ENCODE assay signal across 8 cellular contexts in the genomic region with DNA sequence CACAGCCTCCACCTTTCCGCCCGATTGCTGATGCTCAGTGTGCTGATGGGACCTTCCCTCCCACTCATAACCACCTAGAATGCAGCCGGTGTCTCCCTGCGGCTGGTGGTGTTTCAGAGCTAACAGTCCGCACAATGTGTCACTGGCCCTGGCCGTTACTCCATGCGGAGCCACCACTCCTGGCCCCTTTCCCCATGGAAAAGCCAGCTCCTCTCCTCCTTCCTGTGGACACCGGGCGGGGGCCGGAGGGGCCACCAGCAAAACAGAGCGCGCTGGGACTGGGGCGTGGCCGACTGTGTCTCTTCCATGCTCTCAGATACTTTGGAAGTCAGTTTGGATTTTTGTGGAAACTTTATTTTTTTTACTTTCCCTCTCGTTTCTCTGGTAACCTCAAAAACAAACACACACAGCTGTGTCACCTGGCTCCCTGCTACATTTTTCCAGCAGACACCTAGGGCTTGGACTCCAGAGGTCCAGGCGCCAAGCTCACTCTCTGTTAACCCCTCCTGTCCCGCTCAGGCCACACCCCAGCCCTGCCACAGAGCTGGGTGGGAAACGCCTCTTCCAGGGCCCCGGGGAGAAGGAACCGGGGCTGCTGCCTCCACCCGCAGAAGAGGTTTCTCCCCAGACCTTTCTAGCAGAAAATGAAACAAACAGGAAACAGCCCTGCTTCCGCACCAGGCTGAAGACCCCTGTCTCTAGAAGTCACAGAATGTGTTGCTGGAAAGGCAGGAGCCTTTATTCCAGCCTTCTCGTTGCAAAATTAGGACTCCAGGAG. TPM values are rescaled to one million over a fixed set of nuclear protein-coding genes. Genes with fewer than 3 reads are reported as not detected.
A peak's percentile ranks its signal among the peaks of the same experiment; 100 is the strongest.
DNase-seq lines count a peak whose midpoint lies in the region; ATAC-seq and TF ChIP-seq lines count a peak whose summit lies in the region.

No MANE protein-coding gene starts in this region.

- peaks cover 18% of the 10 kb centered on the region for H3K9me3 ChIP-seq in DND-41 (ENCODE audit: insufficient read depth, low read length, severe bottlenecking)

- H3K4me2 ChIP-seq in DND-41 (ENCODE audit: insufficient read depth, low read length): no peak overlapping the region

- H3K4me1 Mint-ChIP-seq in WTC11 (peaks cover 23% of the 10 kb centered on the region), immature natural killer cell (no peaks in the 10 kb centered on the region)

- H3K36me3 ChIP-seq in DND-41 (ENCODE audit: insufficient read depth, low read length): no peaks in the 10 kb centered on the region

- no peaks in the 10 kb centered on the region; the same call in 1 of the 2 replicates for H4K20me1 ChIP-seq in DND-41 (ENCODE audit: insufficient read depth, low read length)

- no peak overlapping the region for H3K4me3 Mint-ChIP-seq in WTC11
- no peak overlapping the region for H3K4me3 Mint-ChIP-seq in immature natural killer cell

- peaks cover 15% of the 10 kb centered on the region for H3K27me3 ChIP-seq in DND-41 (ENCODE audit: insufficient read depth, low read length, poor library complexity)

- peak; percentile 18 for DNase-seq in DND-41
- no peak for DNase-seq in WTC11 (ENCODE audit: low spot score)
- peak; percentile 85 for DNase-seq in Right ventricle myocardium inferior (ENCODE audit: missing footprints)
- DNase-seq in posterior vena cava (ENCODE audit: low spot score): peak; percentile 93
- DNase-seq in RPMI8226: no peak
- DNase-seq in NCI-H510A treated with DMSO at 0.1 percent for 48 hours (lab: John Stamatoyannopoulos, UW): no peak
- DNase-seq in immature natural killer cell: no peak
- DNase-seq in NCI-H1417 treated with DMSO at 0.1 percent for 48 hours (lab: John Stamatoyannopoulos, UW): no peak

- H3K27me3 Mint-ChIP-seq in WTC11 (ENCODE audit: low read depth) (peaks cover 6% of the 10 kb centered on the region), immature natural killer cell (ENCODE audit: low read depth in 3 of 3) (peaks cover 0 to 6% (median 0%) of the 10 kb centered on the region in 3 donors)

- H3K27ac Mint-ChIP-seq in WTC11 (peak overlapping the region; percentile 42; the same call in 1 of the 2 replicates), immature natural killer cell (no peak overlapping the region)

- H3K9me3 Mint-ChIP-seq in WTC11 (peaks cover 46% of the 10 kb centered on the region), immature natural killer cell (peaks cover 0 to 9% (median 0%) of the 10 kb centered on the region in 6 donors)

- peak; percentile 72; the same call in 2 of the 3 replicates for ATAC-seq in DND-41 (ENCODE audit: insufficient read depth, low read depth)
- ATAC-seq in WTC11: peak; percentile 38
- ATAC-seq in Right ventricle myocardium inferior: peak; percentile 43

- CTCF ChIA-PET in WTC11 (lab: Charles Lee): interaction anchor here (0.6 to 1.4 kb wide), 4 partner anchors 32 to 927 kb away, joined by 3 to 6 read pairs (median 4); no protein-coding TSS in a partner anchor

- H3K79me2 ChIP-seq in DND-41 (ENCODE audit: insufficient read depth, low read length): no peaks in the 10 kb centered on the region

- H2AFZ ChIP-seq in DND-41 (ENCODE audit: low read depth, low read length): no peak overlapping the region

- POLR2A ChIA-PET in WTC11 (lab: Charles Lee): no interaction called here

- H3K4me1 ChIP-seq in DND-41 (ENCODE audit: insufficient read depth, low read length): 0 out of 2 replicates have a peak, but pooled peaks cover 4% of the 10 kb centered on the region

- peaks cover 25% of the 10 kb centered on the region for H3K36me3 Mint-ChIP-seq in WTC11
- no peaks in the 10 kb centered on the region for H3K36me3 Mint-ChIP-seq in immature natural killer cell

- no peak overlapping the region for H3K4me3 ChIP-seq in DND-41 (ENCODE audit: low read depth in 1 of 2, low read length in 2 of 2)

- H3K27ac ChIP-seq in DND-41 (ENCODE audit: low read length): no peak overlapping the region

- intact Hi-C loops in Right ventricle myocardium inferior (cut with DNase I): no loop called here
- intact Hi-C loops in posterior vena cava (cut with DNase I): no loop called here

- TF ChIP-seq CTCF in DND-41 (IDR thresholded peaks at IDR 0.05; ENCODE audit: borderline replicate concordance, extremely low read depth, low read length, poor library complexity, severe bottlenecking) (no peak), WTC11 (IDR thresholded peaks at IDR 0.05) (no peak)

- no peak overlapping the region for H3K9ac ChIP-seq in DND-41 (ENCODE audit: low read depth, low read length)

TF ChIP-seq in WTC11, 78 proteins besides CTCF, POLR2A, EP300 and RAD21:
- TF ChIP-seq CDX4 (CRISPR knock-in tag; IDR thresholded peaks at IDR 0.05; ENCODE audit: borderline replicate concordance): no peak
- TF ChIP-seq ZNF232 (CRISPR knock-in tag; IDR thresholded peaks at IDR 0.05): no peak
- TF ChIP-seq FOXP1 (CRISPR knock-in tag; IDR thresholded peaks at IDR 0.05; ENCODE audit: borderline replicate concordance): peak; percentile 45; the same call in 1 of the 2 replicates
- no peak for TF ChIP-seq NFYB (CRISPR knock-in tag; conservative IDR thresholded peaks at IDR 0.05; ENCODE audit: low read depth)
- no peak for TF ChIP-seq ZNF396 (CRISPR knock-in tag; IDR thresholded peaks at IDR 0.05; ENCODE audit: borderline replicate concordance)
- no peak for TF ChIP-seq ZSCAN18 (CRISPR knock-in tag; IDR thresholded peaks at IDR 0.05)

RNA-seq across cellular contexts. Expression of gene COL6A2, which starts 32.5 kb away (rescaled TPM):
- total RNA-seq in WTC11 (2021): 111 to 138 TPM (median 138 TPM) in 3 replicates
- total RNA-seq in Right ventricle myocardium inferior: 254 TPM
- total RNA-seq in posterior vena cava: 1,000 to 10,000 TPM; 1,504 to 1,642 TPM
- 10 to 100 TPM in 2 of 3 donors, 1 to 10 TPM in 1; 4.4 to 46.6 (median 30.6) TPM for polyA plus RNA-seq in immature natural killer cell

Comparison
In these comparisons a context has a peak if more than half of its experiments do, and no peak if none do; other contexts are left out.
1. DNase-seq: peak in DND-41 (single experiment), Right ventricle myocardium inferior (single experiment) and posterior vena cava (single experiment); none in WTC11 (single experiment), RPMI8226 (single experiment), NCI-H510A treated with DMSO at 0.1 percent for 48 hours (single experiment), immature natural killer cell (0 of 3) and NCI-H1417 treated with DMSO at 0.1 percent for 48 hours (single experiment).
2. Peak in every context shown above with its lines, with median percentiles within 50 percentile points of each other: ATAC-seq.